In genomic region chr3:12871404-12871983, GRCh38 we compare ENCODE assay signal across 18 cellular contexts. TPM values are rescaled to one million over a fixed set of nuclear protein-coding genes. Genes with fewer than 3 reads are reported as not detected.
A peak's percentile ranks its signal among the peaks of the same experiment; 100 is the strongest.
DNase-seq lines count a peak whose midpoint lies in the region; ATAC-seq, FAIRE-seq and TF ChIP-seq lines count a peak whose summit lies in the region.
"Had no signal": no experiment of that assay in that cellular context is flagged by ENCODE, and none has a peak within 500 bp of the region (broad histone marks: within the 10 kb centered on the region; RNA-seq: fewer than 3 reads in every experiment).

No MANE protein-coding gene starts in this region.

- no peak overlapping the region for H3K18ac ChIP-seq in mesenchymal stem cell (ENCODE audit: low read depth in 1 of 2, low read length in 2 of 2)

- H2AFZ ChIP-seq in Karpas-422 (ENCODE audit: low read length) = no peak overlapping the region
- no peak overlapping the region for H2AFZ ChIP-seq in mesenchymal stem cell (ENCODE audit: low read depth, low read length)

- no peak overlapping the region for H3K9ac ChIP-seq in Karpas-422 (ENCODE audit: low read length)
- H3K9ac ChIP-seq in mesenchymal stem cell (ENCODE audit: low read length) = peak overlapping the region; percentile 68

- H3K9me3 Mint-ChIP-seq in central memory CD8-positive, alpha-beta T cell = no peaks in the 10 kb centered on the region
- H3K9me3 Mint-ChIP-seq: CD8-positive, alpha-beta memory T cell had no signal

- H3K4me3 Mint-ChIP-seq in central memory CD8-positive, alpha-beta T cell = no peak overlapping the region

- H3K79me1 ChIP-seq in mesenchymal stem cell (replicated peaks; ENCODE audit: low read length, poor library complexity, severe bottlenecking) = no peaks in the 10 kb centered on the region

- H3K14ac ChIP-seq in mesenchymal stem cell (ENCODE audit: low read length in 2 of 2) = no peak overlapping the region

- no peaks in the 10 kb centered on the region for H3K79me2 ChIP-seq in Karpas-422 (ENCODE audit: low read length)

- H3K9me2 ChIP-seq in Karpas-422 (replicated peaks; ENCODE audit: insufficient read depth, low read length) = no peaks in the 10 kb centered on the region

- WGBS in mesenchymal stem cell = 86% methylated on average over 12 of the region's 12 CpGs
- 64 to 68% methylated on average over 12 of the region's 12 CpGs for WGBS in pancreas, 2 donors

- H3K36me3 ChIP-seq in Karpas-422 (ENCODE audit: insufficient read depth, low read length) (no peaks in the 10 kb centered on the region), mesenchymal stem cell (ENCODE audit: control insufficient read depth in 1 of 2, insufficient read depth in 2 of 2, low read depth in 1 of 2, low read length in 2 of 2) (no peaks in the 10 kb centered on the region), gastrocnemius medialis (no peaks in the 10 kb centered on the region), right atrium auricular region (no peaks in the 10 kb centered on the region), pancreas (no peaks in the 10 kb centered on the region)
- H3K36me3 ChIP-seq: SJSA1 had no signal

- no peak for FAIRE-seq in pancreas (lab: Jason Lieb, UNC)
- FAIRE-seq: GM12892 had no signal

- H3K4ac ChIP-seq in mesenchymal stem cell (ENCODE audit: low read depth in 1 of 2, low read length in 2 of 2) = no peak overlapping the region

- TF ChIP-seq CTCF in gastrocnemius medialis (IDR thresholded peaks at IDR 0.05 in 4 of 5, conservative IDR thresholded peaks at IDR 0.05 in 1 of 5) = no peak
- no peak for TF ChIP-seq CTCF in right atrium auricular region (IDR thresholded peaks at IDR 0.05)
- TF ChIP-seq CTCF in GM10248 (IDR thresholded peaks at IDR 0.05; ENCODE audit: control extremely low read depth, extremely low read depth, low read depth, missing control alignments) = no peak
- TF ChIP-seq CTCF in pancreas (IDR thresholded peaks at IDR 0.05) = no peak

- POLR2A ChIA-PET in GM10248 (lab: Yijun Ruan, JAX) = no interaction called here

- H3K4me1 ChIP-seq in Karpas-422 (ENCODE audit: low read length) = peaks cover 32% of the 10 kb centered on the region
- H3K4me1 ChIP-seq in mesenchymal stem cell (ENCODE audit: control insufficient read depth, insufficient read depth, low read depth, low read length) = peaks cover 17% of the 10 kb centered on the region
- H3K4me1 ChIP-seq in gastrocnemius medialis = peaks cover 21 to 34% of the 10 kb centered on the region in 2 donors
- peaks cover 0 to 25% of the 10 kb centered on the region in 2 donors for H3K4me1 ChIP-seq in right atrium auricular region
- H3K4me1 ChIP-seq in pancreas = peaks cover 0 to 4% (median 3%) of the 10 kb centered on the region in 3 donors
- H3K4me1 ChIP-seq: SJSA1 had no signal

- no peaks in the 10 kb centered on the region for H3K9me3 ChIP-seq in Karpas-422 (ENCODE audit: low read length)
- no peaks in the 10 kb centered on the region for H3K9me3 ChIP-seq in mesenchymal stem cell (ENCODE audit: control insufficient read depth, low read length)
- no peaks in the 10 kb centered on the region for H3K9me3 ChIP-seq in gastrocnemius medialis
- H3K9me3 ChIP-seq in right atrium auricular region = no peaks in the 10 kb centered on the region
- H3K9me3 ChIP-seq in pancreas = no peaks in the 10 kb centered on the region
- H3K9me3 ChIP-seq: SJSA1 had no signal

- H3K4me1 Mint-ChIP-seq in central memory CD8-positive, alpha-beta T cell = peaks cover 31% of the 10 kb centered on the region

- intact Hi-C loops in gastrocnemius medialis (cut with DNase I; ENCODE audit: low total_unique reads) (no loop called here), pancreas (cut with DNase I) (loop anchor here in 1 of 3 donors (10.0 kb wide), 1 partner anchor 113 kb away; no protein-coding TSS in a partner anchor)

- DNase-seq in Karpas-422 = no peak
- no peak for DNase-seq in central memory CD8-positive, alpha-beta T cell (ENCODE audit: low spot score in 2 of 2)
- no peak for DNase-seq in mesenchymal stem cell
- peak; percentile 72 to 81 for DNase-seq in gastrocnemius medialis
- DNase-seq in right atrium auricular region (ENCODE audit: low spot score) = no peak
- DNase-seq in GM10248 (ENCODE audit: extremely low spot score) = no peak
- no peak for DNase-seq in NCI-H774 (lab: John Stamatoyannopoulos, UW)
- DNase-seq in pancreas = no peak
- DNase-seq: ACHN, H7, NCI-H1048, NCI-H1436 treated with DMSO at 0.1 percent for 48 hours, NCI-H2227 treated with DMSO at 0.1 percent for 48 hours, NCI-H510A treated with DMSO at 0.1 percent for 48 hours had no signal

- H2BK12ac ChIP-seq in mesenchymal stem cell (ENCODE audit: low read length in 2 of 2) = no peak overlapping the region

- no peak overlapping the region for H2BK15ac ChIP-seq in mesenchymal stem cell (ENCODE audit: low read depth, poor library complexity, severe bottlenecking)

- H3K4me2 ChIP-seq in Karpas-422 (ENCODE audit: low read depth, low read length, poor library complexity, severe bottlenecking) = peak overlapping the region; percentile 33
- H3K4me2 ChIP-seq in mesenchymal stem cell (ENCODE audit: low read length, poor library complexity, severe bottlenecking) = no peak overlapping the region

- no peak overlapping the region for H2BK120ac ChIP-seq in mesenchymal stem cell (ENCODE audit: low read depth, low read length)

- no peak overlapping the region for H2AK5ac ChIP-seq in mesenchymal stem cell (ENCODE audit: low read length, severe bottlenecking)

- H3K27ac ChIP-seq in Karpas-422 (ENCODE audit: low read length) = no peak overlapping the region
- no peak overlapping the region for H3K27ac ChIP-seq in mesenchymal stem cell (ENCODE audit: low read length, poor library complexity, severe bottlenecking)
- H3K27ac ChIP-seq in gastrocnemius medialis = peak overlapping the region; percentile 67 to 79 (median 73)
- no peak overlapping the region for H3K27ac ChIP-seq in right atrium auricular region
- H3K27ac ChIP-seq in pancreas = no peak overlapping the region
- H3K27ac ChIP-seq: SJSA1 had no signal

- in situ Hi-C loops in gastrocnemius medialis (cut with MboI; ENCODE audit: low sequenced_read_pairs in 4 of 4) = no loop called here

- H3K27me3 ChIP-seq in Karpas-422 (ENCODE audit: low read length) (no peaks in the 10 kb centered on the region), mesenchymal stem cell (ENCODE audit: control insufficient read depth in 1 of 2, insufficient read depth in 1 of 2, low read length in 2 of 2) (peaks cover 15 to 30% of the 10 kb centered on the region in 2 experiments), gastrocnemius medialis (no peaks in the 10 kb centered on the region), right atrium auricular region (no peaks in the 10 kb centered on the region), pancreas (no peaks in the 10 kb centered on the region)
- H3K27me3 ChIP-seq: SJSA1 had no signal

- H4K91ac ChIP-seq in mesenchymal stem cell (ENCODE audit: low read length) = no peak overlapping the region

- CTCF ChIA-PET in GM10248 (lab: Yijun Ruan, JAX) = interaction anchor here (4.3 to 5.6 kb wide), 3 partner anchors 14 to 30 kb away, joined by 22 to 35 read pairs (median 31); partner anchors contain the start of gene RPL32

- no peaks in the 10 kb centered on the region for H4K20me1 ChIP-seq in Karpas-422 (ENCODE audit: insufficient read depth, low read depth, low read length)

- no peak overlapping the region for H2BK5ac ChIP-seq in mesenchymal stem cell (ENCODE audit: low read depth, low read length, poor library complexity, severe bottlenecking)

- peaks cover 6% of the 10 kb centered on the region for H3K36me3 Mint-ChIP-seq in central memory CD8-positive, alpha-beta T cell (ENCODE audit: insufficient read depth)
- H3K36me3 Mint-ChIP-seq: CD8-positive, alpha-beta memory T cell had no signal

- no peak overlapping the region for H3K23ac ChIP-seq in mesenchymal stem cell (ENCODE audit: low read length in 2 of 2)

- H4K8ac ChIP-seq in mesenchymal stem cell (ENCODE audit: low read length) = no peak overlapping the region

- no peak for ATAC-seq in central memory CD8-positive, alpha-beta T cell (replicated peaks; ENCODE audit: extremely low read depth, poor library complexity, severe bottlenecking)
- ATAC-seq in gastrocnemius medialis (peak; percentile 87 to 88), pancreas (no peak)
- ATAC-seq: Panc1 had no signal

- no peak for TF ChIP-seq POLR2A in gastrocnemius medialis (IDR thresholded peaks at IDR 0.05)

- peak overlapping the region; percentile 98 for H3K27ac Mint-ChIP-seq in central memory CD8-positive, alpha-beta T cell (ENCODE audit: low read depth)

- H3K27me3 Mint-ChIP-seq in central memory CD8-positive, alpha-beta T cell = peaks cover 13% of the 10 kb centered on the region

- H3K4me3 ChIP-seq in Karpas-422 (ENCODE audit: low read length) (no peak overlapping the region), mesenchymal stem cell (ENCODE audit: insufficient read depth in 1 of 2, low read depth in 1 of 2, low read length in 2 of 2) (peak overlapping the region in 1 of 2 experiments; percentile 42), gastrocnemius medialis (peak overlapping the region in 1 of 4 donors; percentile 22), right atrium auricular region (no peak overlapping the region), pancreas (no peak overlapping the region)
- H3K4me3 ChIP-seq: SJSA1 had no signal

RNA-seq across cellular contexts. Expression of gene RPL32, which starts 30.1 kb away (rescaled TPM):
- total RNA-seq in Karpas-422 (2014; rRNA removed; shearing (Covaris generic); ENCODE audit: low replicate concordance) = 5,091 and 6,020 TPM in 2 replicates
- 1,587 TPM for polyA plus RNA-seq in mesenchymal stem cell (2013, experiment 1 of 2)
- 1,642 TPM for polyA plus RNA-seq in mesenchymal stem cell (2013, experiment 2 of 2)
- 1,000 to 10,000 TPM in 2 of 4 donors, 100 to 1,000 TPM in 2; 765 to 1,204 (median 990) TPM for total RNA-seq in gastrocnemius medialis
- total RNA-seq in right atrium auricular region = 100 to 1,000 TPM; 626 to 829 TPM
- 1,000 to 10,000 TPM in 4 of 6 donors, 100 to 1,000 TPM in 2; 931 to 1,623 (median 1,120) TPM for total RNA-seq in pancreas
- polyA plus RNA-seq in pancreas = 1,000 to 10,000 TPM; 1,584 to 1,793 TPM

Comparison
In these comparisons a context has a peak if more than half of its experiments do, and no peak if none do; other contexts are left out.
1. DNase-seq: peak in gastrocnemius medialis (2 of 2); none in Karpas-422 (single experiment), central memory CD8-positive, alpha-beta T cell (0 of 2), mesenchymal stem cell (single experiment), right atrium auricular region (single experiment), GM10248 (single experiment), NCI-H774 (single experiment) and pancreas (0 of 6).
2. H3K27ac ChIP-seq: peak in gastrocnemius medialis (4 of 4); none in Karpas-422 (single experiment), mesenchymal stem cell (single experiment), right atrium auricular region (0 of 2) and pancreas (0 of 4).
3. ATAC-seq: peak in gastrocnemius medialis (2 of 2); none in central memory CD8-positive, alpha-beta T cell (single experiment) and pancreas (0 of 4).